ENCODE assay signal across 1 cellular context in genomic region chr21:44331650-44332306, GRCh38.
TF ChIP-seq lines count a peak whose summit lies in the region.

No MANE protein-coding gene starts in this region.

TF ChIP-seq in H1, 55 proteins besides CTCF, POLR2A, EP300 and RAD21:
- TF ChIP-seq SUZ12 (IDR thresholded peaks at IDR 0.05; ENCODE audit: low read length) (no peak), MAX (IDR thresholded peaks at IDR 0.05) (no peak), CBX5 (IDR thresholded peaks at IDR 0.05; ENCODE audit: low read depth, low read length) (no peak), GABPA (IDR thresholded peaks at IDR 0.05; ENCODE audit: borderline replicate concordance, insufficient read depth, low read length) (no peak), TAF1 (IDR thresholded peaks at IDR 0.05; ENCODE audit: low read depth, low read length) (no peak), POLR2AphosphoS5 (IDR thresholded peaks at IDR 0.05; ENCODE audit: low read depth, low read length) (no peak), TBP (IDR thresholded peaks at IDR 0.05; ENCODE audit: low read depth, low read length) (no peak), PHF8 (conservative IDR thresholded peaks at IDR 0.05; ENCODE audit: low read depth, low read length) (no peak)
